In genomic region chr14:101961011-101961721, GRCh38 we compare ENCODE assay signal across 8 cellular contexts. TPM values are rescaled to one million over a fixed set of nuclear protein-coding genes. Genes with fewer than 3 reads are reported as not detected.
DNase-seq lines count a peak whose midpoint lies in the region; ATAC-seq and TF ChIP-seq lines count a peak whose summit lies in the region.

No MANE protein-coding gene starts in this region.

- DNase-seq in Caco-2 (peak; percentile 80 to 83), KBM-7 (peak; percentile 83), OCI-LY7 (ENCODE audit: low spot score) (peak; percentile 89), epidermal melanocyte (ENCODE audit: insufficient read length, low spot score) (peak; percentile 80), mucosa of descending colon (peak; percentile 77 to 81 (median 79))
- DNase-seq in activated CD8-positive, alpha-beta memory T cell treated with anti-CD3 and anti-CD28 coated beads, Interleukin-2, amount 50 U/mL, for 4 hours = peak; percentile 74
- peak; percentile 83 for DNase-seq in stimulated activated CD8-positive, alpha-beta memory T cell treated with anti-CD3 and anti-CD28 coated beads, Interleukin-4, amount 100 ng/mL, for 48 hours

- BruUV-seq in Caco-2 (replicated peaks; lab: Mats Ljungman, UMichigan) (no TSS peak), OCI-LY7 (replicated peaks; lab: Mats Ljungman, UMichigan) (no TSS peak)

- peak; percentile 44 for ATAC-seq in mucosa of descending colon
- ATAC-seq in HG02970 (IDR thresholded peaks at IDR 0.05; ENCODE audit: low FRiP score, unreplicated experiment) = no peak

- no peaks in the 10 kb centered on the region for H3K27me3 Mint-ChIP-seq in Caco-2 (ENCODE audit: insufficient read depth, unreplicated experiment)

- H3K4me1 ChIP-seq in Caco-2 (peaks cover 11% of the 10 kb centered on the region; the same call in 1 of the 2 replicates), OCI-LY7 (ENCODE audit: insufficient read depth, low read length, poor library complexity, severe bottlenecking) (peaks cover 15% of the 10 kb centered on the region), mucosa of descending colon (ENCODE audit: low read depth) (peaks cover 7% of the 10 kb centered on the region)

- H3K4me3 ChIP-seq in Caco-2 (ENCODE audit: low read depth, low read length) (no peak overlapping the region), OCI-LY7 (ENCODE audit: low read depth, low read length, poor library complexity, severe bottlenecking) (no peak overlapping the region), mucosa of descending colon (no peak overlapping the region)

- H4K20me1 ChIP-seq in OCI-LY7 (ENCODE audit: insufficient read depth, low read length) = peaks cover 5% of the 10 kb centered on the region; the same call in 1 of the 2 replicates

- H3K36me3 ChIP-seq in Caco-2 (ENCODE audit: control insufficient read depth, insufficient read depth, low read length) (no peaks in the 10 kb centered on the region), OCI-LY7 (ENCODE audit: insufficient read depth, low read length) (no peaks in the 10 kb centered on the region), mucosa of descending colon (ENCODE audit: low read depth) (no peaks in the 10 kb centered on the region)

- no peaks in the 10 kb centered on the region for H3K9me3 Mint-ChIP-seq in Caco-2 (ENCODE audit: unreplicated experiment)

- peak overlapping the region; percentile 84 for H2AFZ ChIP-seq in OCI-LY7 (ENCODE audit: low read length)

- no peak overlapping the region for H3K4me3 Mint-ChIP-seq in Caco-2 (ENCODE audit: unreplicated experiment)

- CTCF ChIA-PET in Caco-2 (lab: Charles Lee) = interaction anchor here (0.5 to 1.4 kb wide), 7 partner anchors 13 to 356 kb away, joined by 3 to 4 read pairs (median 4); no protein-coding TSS in a partner anchor
- CTCF ChIA-PET in OCI-LY7 (lab: Charles Lee; ENCODE audit: unreplicated experiment) = interaction anchor here (0.8 to 1.0 kb wide), 2 partner anchors 30 to 31 kb away, joined by 3 to 7 read pairs; no protein-coding TSS in a partner anchor

- H3K36me3 Mint-ChIP-seq in Caco-2 (ENCODE audit: insufficient read depth, unreplicated experiment) = peaks cover 10% of the 10 kb centered on the region

- POLR2A ChIA-PET in Caco-2 (lab: Charles Lee) (interaction anchor here (0.5 to 0.6 kb wide), 2 partner anchors 102 to 109 kb away, joined by 4 to 11 read pairs; no protein-coding TSS in a partner anchor), OCI-LY7 (lab: Charles Lee) (interaction anchor here (1.2 to 2.3 kb wide), 2 partner anchors 13 to 86 kb away, joined by 3 to 7 read pairs; no protein-coding TSS in a partner anchor)

- no peaks in the 10 kb centered on the region for H3K27me3 ChIP-seq in Caco-2 (replicated peaks; ENCODE audit: control insufficient read depth, insufficient read depth, low read length)

- H3K9me3 ChIP-seq in Caco-2 (no peaks in the 10 kb centered on the region), OCI-LY7 (ENCODE audit: low read length) (no peaks in the 10 kb centered on the region), mucosa of descending colon (no peaks in the 10 kb centered on the region)

- in situ Hi-C loops in KBM-7 (cut with MboI; ENCODE audit: low pct_unique_long_range_greater_than_20kb, low sequenced_read_pairs) = no loop called here

- peaks cover 5% of the 10 kb centered on the region for H3K4me1 Mint-ChIP-seq in Caco-2 (ENCODE audit: low read depth, unreplicated experiment)

- peak overlapping the region; percentile 7 for H3K27ac Mint-ChIP-seq in Caco-2 (ENCODE audit: unreplicated experiment)

- no peaks in the 10 kb centered on the region for H3K9me2 ChIP-seq in OCI-LY7 (ENCODE audit: insufficient read depth, low read length)

- peak; percentile 89 to 94 for TF ChIP-seq CTCF in Caco-2 (IDR thresholded peaks at IDR 0.05; ENCODE audit: insufficient read depth in 1 of 2, low read depth in 1 of 2, low read length in 1 of 2, severe bottlenecking in 1 of 2, unreplicated experiment in 1 of 2)
- peak; percentile 90 for TF ChIP-seq CTCF in OCI-LY7 (conservative IDR thresholded peaks at IDR 0.05; ENCODE audit: low read length)
- peak; percentile 72 for TF ChIP-seq CTCF in mucosa of descending colon (IDR thresholded peaks at IDR 0.05)

- peak overlapping the region; percentile 32; the same call in 1 of the 2 replicates for H3K4me2 ChIP-seq in OCI-LY7 (ENCODE audit: low read length)

- intact Hi-C loops in Caco-2 (cut with micrococcal nuclease; ENCODE audit: unreplicated experiment) = loop anchor here (2.0 to 10.0 kb wide), 4 partner anchors 84 to 356 kb away; partner anchors contain the start of gene ZNF839
- intact Hi-C loops in OCI-LY7 (cut with micrococcal nuclease; ENCODE audit: unreplicated experiment) = loop anchor here (1.0 to 5.0 kb wide), 7 partner anchors 32 to 356 kb away; partner anchors contain the start of gene ZNF839
- intact Hi-C loops in mucosa of descending colon (cut with DNase I, micrococcal nuclease) = loop anchor here (2.0 to 5.0 kb wide), 3 partner anchors 136 to 254 kb away; no protein-coding TSS in a partner anchor

- H3K79me2 ChIP-seq in OCI-LY7 (ENCODE audit: insufficient read depth, low read depth, low read length) = peaks cover 16% of the 10 kb centered on the region

- no peak overlapping the region for H3K27ac ChIP-seq in OCI-LY7 (ENCODE audit: low read depth, low read length, poor library complexity, severe bottlenecking)

RNA-seq across cellular contexts. Expression of gene DYNC1H1, which starts 3.2 kb away (rescaled TPM):
- total RNA-seq in Caco-2 (2022) (349 and 351 TPM in 2 replicates), OCI-LY7 (2022) (291 TPM in 2 replicates), mucosa of descending colon (100 to 1,000 TPM; 403 to 547 (median 409) TPM)
- total RNA-seq in OCI-LY7 (2014; rRNA removed; shearing (Covaris generic)) = 207 and 209 TPM in 2 replicates
